Comparison of ENCODE assay signal across 15 cellular contexts in genomic region chr5:134449167-134449566, GRCh38. TPM values are rescaled to one million over a fixed set of nuclear protein-coding genes. Genes with fewer than 3 reads are reported as not detected.
DNase-seq lines count a peak whose midpoint lies in the region; ATAC-seq and TF ChIP-seq lines count a peak whose summit lies in the region.
"Had no signal": no experiment of that assay in that cellular context is flagged by ENCODE, and none has a peak within 500 bp of the region (broad histone marks: within the 10 kb centered on the region; RNA-seq: fewer than 3 reads in every experiment).

No MANE protein-coding gene starts in this region.

- ATAC-seq in right cardiac atrium: no peak
- ATAC-seq in stimulated activated naive B cell treated with anti-CD40 and anti-IgM and Interleukin-4, amounts not matched to agents 10 μg/mL and 1 μg/mL and 100 μg/mL, for 72 hours (replicated peaks): no peak
- no peak for ATAC-seq in HG02884 (IDR thresholded peaks at IDR 0.05; ENCODE audit: unreplicated experiment)

- H3K27me3 Mint-ChIP-seq in mesothelial cell of epicardium (ENCODE audit: low read depth): no peaks in the 10 kb centered on the region
- H3K27me3 Mint-ChIP-seq in stimulated activated naive B cell treated with anti-CD40 and anti-IgM and Interleukin-4, amounts not matched to agents 10 μg/mL and 1 μg/mL and 100 μg/mL, for 72 hours: no peaks in the 10 kb centered on the region
- H3K27me3 Mint-ChIP-seq: CD4-positive, alpha-beta memory T cell had no signal

- DNase-seq in cardiac septum (ENCODE audit: low spot score) (peak; percentile 66), right cardiac atrium (no peak), islet precursor cell (peak; percentile 70), mesothelial cell of epicardium (ENCODE audit: low spot score in 2 of 2, unreplicated experiment in 2 of 2) (no peak), NCI-H1092 treated with DMSO at 0.1 percent for 48 hours (lab: John Stamatoyannopoulos, UW) (no peak), retina (no peak)
- DNase-seq in stimulated activated naive B cell treated with anti-CD40 and anti-IgM and Interleukin-4, amounts not matched to agents 10 μg/mL and 1 μg/mL and 100 μg/mL, for 72 hours: no peak
- DNase-seq: ACHN; CD4-positive, alpha-beta memory T cell; DMS79; HCEC 1CT; HFFc6 had no signal

- WGBS in right cardiac atrium: 94% methylated on average over 2 of the region's 2 CpGs

- no peak for TF ChIP-seq CTCF in mesothelial cell of epicardium (IDR thresholded peaks at IDR 0.05; ENCODE audit: unreplicated experiment)

- peaks cover 47% of the 10 kb centered on the region for H3K4me1 Mint-ChIP-seq in mesothelial cell of epicardium
- peaks cover 42 to 57% of the 10 kb centered on the region in 2 donors for H3K4me1 Mint-ChIP-seq in stimulated activated naive B cell treated with anti-CD40 and anti-IgM and Interleukin-4, amounts not matched to agents 10 μg/mL and 1 μg/mL and 100 μg/mL, for 72 hours
- H3K4me1 Mint-ChIP-seq: CD4-positive, alpha-beta memory T cell had no signal

- H3K4me3 Mint-ChIP-seq in mesothelial cell of epicardium: no peak overlapping the region
- H3K4me3 Mint-ChIP-seq in stimulated activated naive B cell treated with anti-CD40 and anti-IgM and Interleukin-4, amounts not matched to agents 10 μg/mL and 1 μg/mL and 100 μg/mL, for 72 hours: no peak overlapping the region
- H3K4me3 Mint-ChIP-seq: HFFc6 had no signal

- H3K27ac Mint-ChIP-seq in mesothelial cell of epicardium: peak overlapping the region; percentile 21
- peak overlapping the region; percentile 86 for H3K27ac Mint-ChIP-seq in stimulated activated naive B cell treated with anti-CD40 and anti-IgM and Interleukin-4, amounts not matched to agents 10 μg/mL and 1 μg/mL and 100 μg/mL, for 72 hours
- H3K27ac Mint-ChIP-seq: HFFc6 had no signal

- peaks cover 8% of the 10 kb centered on the region for H3K4me1 ChIP-seq in right cardiac atrium (ENCODE audit: control insufficient read depth, insufficient read depth, low read length)

- H3K4me3 ChIP-seq in right cardiac atrium (ENCODE audit: low read length): no peak overlapping the region

- H3K36me3 Mint-ChIP-seq in mesothelial cell of epicardium: no peaks in the 10 kb centered on the region
- no peaks in the 10 kb centered on the region for H3K36me3 Mint-ChIP-seq in stimulated activated naive B cell treated with anti-CD40 and anti-IgM and Interleukin-4, amounts not matched to agents 10 μg/mL and 1 μg/mL and 100 μg/mL, for 72 hours
- H3K36me3 Mint-ChIP-seq: CD4-positive, alpha-beta memory T cell had no signal

- H3K27me3 ChIP-seq in right cardiac atrium (ENCODE audit: control insufficient read depth, insufficient read depth): no peaks in the 10 kb centered on the region

- intact Hi-C loops in cardiac septum (cut with DNase I): no loop called here
- intact Hi-C loops in right cardiac atrium (cut with DNase I): no loop called here

- H3K9me3 Mint-ChIP-seq in mesothelial cell of epicardium: no peaks in the 10 kb centered on the region
- no peaks in the 10 kb centered on the region for H3K9me3 Mint-ChIP-seq in stimulated activated naive B cell treated with anti-CD40 and anti-IgM and Interleukin-4, amounts not matched to agents 10 μg/mL and 1 μg/mL and 100 μg/mL, for 72 hours
- H3K9me3 Mint-ChIP-seq: CD4-positive, alpha-beta memory T cell; HFFc6 had no signal

- no peaks in the 10 kb centered on the region for H3K9me3 ChIP-seq in right cardiac atrium (ENCODE audit: control insufficient read depth, low read length)

- H3K27ac ChIP-seq in right cardiac atrium (ENCODE audit: low read length): no peak overlapping the region
- H3K27ac ChIP-seq: C4-2B, HL-60 had no signal

RNA-seq across cellular contexts. Expression of gene CDKN2AIPNL, which starts 37.5 kb away (rescaled TPM):
- 27.2 TPM for total RNA-seq in cardiac septum
- total RNA-seq in right cardiac atrium: 10 to 100 TPM; 33.5 to 42.0 (median 37.5) TPM
- polyA plus RNA-seq in right cardiac atrium: 71.3 TPM
- 22.2 to 24.9 TPM (median 22.6 TPM) in 3 replicates for total RNA-seq in mesothelial cell of epicardium

Comparison
In these comparisons a context has a peak if more than half of its experiments do, and no peak if none do; other contexts are left out.
1. DNase-seq: peak in cardiac septum (single experiment) and islet precursor cell (single experiment); none in right cardiac atrium (0 of 3), mesothelial cell of epicardium (0 of 2), stimulated activated naive B cell treated with anti-CD40 and anti-IgM and Interleukin-4, amounts not matched to agents 10 μg/mL and 1 μg/mL and 100 μg/mL, for 72 hours (single experiment), NCI-H1092 treated with DMSO at 0.1 percent for 48 hours (single experiment) and retina (single experiment).